26 cellular contexts compared by ENCODE assay signal in genomic region chr5:132375957-132376356, GRCh38.
"Had no signal": no experiment of that assay in that cellular context is flagged by ENCODE, and none has a peak within 500 bp of the region (broad histone marks: within the 10 kb centered on the region; RNA-seq: fewer than 3 reads in every experiment).

No MANE protein-coding gene starts in this region.

- H3K36me3 ChIP-seq: cardiac muscle cell, SJSA1 had no signal

- DNase-seq: activated CD4-positive, alpha-beta T cell treated with anti-CD3 and anti-CD28 coated beads for 48 hours; activated CD4-positive, alpha-beta T cell treated with anti-CD3 and anti-CD28 coated beads, Interleukin-2, amount 50 U/mL, for 4 hours; activated CD4-positive, CD25-positive, alpha-beta regulatory T cell treated with anti-CD3 and anti-CD28 coated beads, Interleukin-2, amount 50 U/mL, for 72 hours; activated CD8-positive, alpha-beta memory T cell treated with anti-CD3 and anti-CD28 coated beads, Interleukin-2, amount 10 ng/mL, durations not matched to agents 7 days and 5 days; activated effector memory CD4-positive, alpha-beta T cell treated with Interleukin-2 at 50 U/mL for 16 hours; activated naive CD4-positive, alpha-beta T cell; activated T-cell treated with anti-CD3 and anti-CD28 coated beads, Interleukin-2, amount 50 U/mL, for 24 hours; KBM-7; NCI-H1092; NCI-H1417; NCI-H1930; NCI-H2171; NCI-H2227 treated with DMSO at 0.1 percent for 48 hours; NCI-H446 treated with DMSO at 0.1 percent for 48 hours; NCI-H524 treated with DMSO at 0.1 percent for 48 hours; NCI-H748 treated with DMSO at 0.1 percent for 48 hours; NK-92 treated with Interleukin-12 subunit alpha and Interleukin-12 subunit beta, amount 100 ng/mL, for 24 hours; OCI-M1; Peyer's patch; SHP77; T-helper 17 cell; T-helper 9 cell had no signal

- H3K27ac ChIP-seq: cardiac muscle cell, Peyer's patch, RWPE1, SJSA1 had no signal

- H3K27me3 ChIP-seq: cardiac muscle cell, Peyer's patch, SJSA1 had no signal

- H3K9me3 ChIP-seq: Peyer's patch, SJSA1 had no signal

- ATAC-seq: activated CD8-positive, alpha-beta memory T cell treated with anti-CD3 and anti-CD28 coated beads, Interleukin-2, amount 10 ng/mL, durations not matched to agents 7 days and 5 days; T-helper 17 cell; WTC11 had no signal

- H3K4me3 ChIP-seq: cardiac muscle cell, Peyer's patch, SJSA1 had no signal
